In genomic region chr2:105748564-105748963, GRCh38 we compare ENCODE assay signal across 12 cellular contexts. TPM values are rescaled to one million over a fixed set of nuclear protein-coding genes. Genes with fewer than 3 reads are reported as not detected.
A peak's percentile ranks its signal among the peaks of the same experiment; 100 is the strongest.
DNase-seq lines count a peak whose midpoint lies in the region; ATAC-seq and TF ChIP-seq lines count a peak whose summit lies in the region.
"Had no signal": no experiment of that assay in that cellular context is flagged by ENCODE, and none has a peak within 500 bp of the region (broad histone marks: within the 10 kb centered on the region; RNA-seq: fewer than 3 reads in every experiment).

No MANE protein-coding gene starts in this region.

- H3K4me1 ChIP-seq in mammary epithelial cell (ENCODE audit: insufficient read depth, low read length), result peaks cover 33% of the 10 kb centered on the region

- H3K27me3 Mint-ChIP-seq in MCF 10A (ENCODE audit: insufficient read depth, unreplicated experiment) (no peaks in the 10 kb centered on the region), immature natural killer cell (ENCODE audit: low read depth in 3 of 3) (peaks cover 4 to 8% (median 4%) of the 10 kb centered on the region in 3 donors)
- no peaks in the 10 kb centered on the region for H3K27me3 Mint-ChIP-seq in activated naive CD8-positive, alpha-beta T cell treated with anti-CD3 and anti-CD28 coated beads for 36 hours

- BruUV-seq in mammary epithelial cell (replicated peaks; lab: Mats Ljungman, UMichigan) (no TSS peak), MCF 10A (replicated peaks; lab: Mats Ljungman, UMichigan) (no TSS peak)

- no peak for ATAC-seq in GM19452 (IDR thresholded peaks at IDR 0.05; ENCODE audit: unreplicated experiment)
- no peak for ATAC-seq in GM19035 (IDR thresholded peaks at IDR 0.05; ENCODE audit: unreplicated experiment)
- ATAC-seq in GM18867 (IDR thresholded peaks at IDR 0.05; ENCODE audit: unreplicated experiment), result no peak

- CTCF ChIA-PET in mammary epithelial cell (lab: Charles Lee; ENCODE audit: low non-redundant PET) (no interaction called here), MCF 10A (lab: Yijun Ruan, JAX) (interaction anchor here (0.6 to 1.3 kb wide), 8 partner anchors 9 to 247 kb away, joined by 3 to 4 read pairs (median 3); no protein-coding TSS in a partner anchor)

- in situ Hi-C loops in mammary epithelial cell (cut with MboI; ENCODE audit: low sequenced_read_pairs in 2 of 2), result loop anchor here in 1 of 2 donors (25.0 kb wide), 1 partner anchor 161 kb away; no protein-coding TSS in a partner anchor

- H4K20me1 ChIP-seq in mammary epithelial cell (ENCODE audit: insufficient read depth, low read length), result no peaks in the 10 kb centered on the region

- H3K27me3 ChIP-seq in mammary epithelial cell (ENCODE audit: insufficient read depth, low read length), result no peaks in the 10 kb centered on the region
- H3K27me3 ChIP-seq: tibial artery had no signal

- H3K36me3 Mint-ChIP-seq in MCF 10A (ENCODE audit: insufficient read depth, unreplicated experiment) (peaks cover under 1% of the 10 kb centered on the region), immature natural killer cell (peaks cover 0 to 21% (median 0%) of the 10 kb centered on the region in 3 donors)
- H3K36me3 Mint-ChIP-seq in activated naive CD8-positive, alpha-beta T cell treated with anti-CD3 and anti-CD28 coated beads for 36 hours, result peaks cover 67% of the 10 kb centered on the region

- peaks cover 22% of the 10 kb centered on the region for H3K4me1 Mint-ChIP-seq in MCF 10A (ENCODE audit: insufficient read depth, unreplicated experiment)
- H3K4me1 Mint-ChIP-seq in activated naive CD8-positive, alpha-beta T cell treated with anti-CD3 and anti-CD28 coated beads for 36 hours, result peaks cover 66% of the 10 kb centered on the region
- peaks cover 77 to 86% of the 10 kb centered on the region in 2 donors for H3K4me1 Mint-ChIP-seq in immature natural killer cell

- H3K36me3 ChIP-seq in mammary epithelial cell (ENCODE audit: insufficient read depth, low read length), result no peaks in the 10 kb centered on the region
- H3K36me3 ChIP-seq: tibial artery had no signal

- no peaks in the 10 kb centered on the region for H3K9me3 Mint-ChIP-seq in MCF 10A (ENCODE audit: unreplicated experiment)
- no peaks in the 10 kb centered on the region for H3K9me3 Mint-ChIP-seq in activated naive CD8-positive, alpha-beta T cell treated with anti-CD3 and anti-CD28 coated beads for 36 hours
- no peaks in the 10 kb centered on the region for H3K9me3 Mint-ChIP-seq in immature natural killer cell

- H3K9ac ChIP-seq in mammary epithelial cell (ENCODE audit: insufficient read depth, low read length), result no peak overlapping the region

- no peak overlapping the region for H3K4me3 Mint-ChIP-seq in MCF 10A (ENCODE audit: unreplicated experiment)
- peak overlapping the region; percentile 92 for H3K4me3 Mint-ChIP-seq in activated naive CD8-positive, alpha-beta T cell treated with anti-CD3 and anti-CD28 coated beads for 36 hours
- H3K4me3 Mint-ChIP-seq in immature natural killer cell, result no peak overlapping the region

- H2AFZ ChIP-seq in mammary epithelial cell (ENCODE audit: low read depth, low read length), result no peak overlapping the region

- H3K27ac ChIP-seq in mammary epithelial cell (ENCODE audit: insufficient read depth, low read depth, low read length), result no peak overlapping the region
- H3K27ac ChIP-seq: tibial artery had no signal

- H3K27ac Mint-ChIP-seq in MCF 10A (ENCODE audit: low read depth, unreplicated experiment) (no peak overlapping the region), immature natural killer cell (peak overlapping the region in 4 of 6 donors; percentile 21 to 80 (median 64))
- peak overlapping the region; percentile 99 for H3K27ac Mint-ChIP-seq in activated naive CD8-positive, alpha-beta T cell treated with anti-CD3 and anti-CD28 coated beads for 36 hours

- POLR2A ChIA-PET in MCF 10A (lab: Yijun Ruan, JAX), result no interaction called here

- 73% methylated on average over 1 of the region's 1 CpG for WGBS in mammary epithelial cell (ENCODE audit: low coverage, missing lambda C conversion rate)

- no peak overlapping the region for H3K4me2 ChIP-seq in mammary epithelial cell (ENCODE audit: insufficient read depth, low read depth, low read length)

- H3K79me2 ChIP-seq in mammary epithelial cell (ENCODE audit: insufficient read depth, low read length), result peaks cover 86% of the 10 kb centered on the region

- DNase-seq in mammary epithelial cell (peak; percentile 51), MCF 10A (ENCODE audit: unreplicated experiment) (no peak), immature natural killer cell (no peak), NOMO-1 (lab: John Stamatoyannopoulos, UW; ENCODE audit: unreplicated experiment in 2 of 2) (no peak)
- no peak for DNase-seq in activated naive CD8-positive, alpha-beta T cell treated with anti-CD3 and anti-CD28 coated beads for 36 hours
- DNase-seq: activated gamma-delta T cell; MV-4-11; stimulated activated CD4-positive, alpha-beta T cell treated with anti-CD3 and anti-CD28 coated beads, Interleukin-4, amount 100 ng/mL, for 1 hour; tibial artery had no signal

- TF ChIP-seq CTCF in mammary epithelial cell (conservative IDR thresholded peaks at IDR 0.05 in 1 of 2, IDR thresholded peaks at IDR 0.05 in 1 of 2; ENCODE audit: extremely low read depth in 1 of 2, insufficient read depth in 1 of 2, low read depth in 1 of 2, low read length in 2 of 2) (peak; percentile 9 to 40), MCF 10A (IDR thresholded peaks at IDR 0.05; ENCODE audit: unreplicated experiment) (no peak)

- dilution Hi-C loops in mammary epithelial cell (cut with HindIII; ENCODE audit: low sequenced_read_pairs), result no loop called here

- intact Hi-C loops in mammary epithelial cell (cut with micrococcal nuclease) (loop anchor here (1.0 to 2.0 kb wide), 3 partner anchors 108 to 350 kb away; no protein-coding TSS in a partner anchor), MCF 10A (cut with micrococcal nuclease) (loop anchor here (5.0 kb wide), 2 partner anchors 171 to 339 kb away; no protein-coding TSS in a partner anchor)

- no peak overlapping the region for H3K4me3 ChIP-seq in mammary epithelial cell (replicated peaks in 1 of 3; ENCODE audit: insufficient read depth in 1 of 3, low read depth in 2 of 3, low read length in 3 of 3)
- H3K4me3 ChIP-seq: tibial artery had no signal

- no peaks in the 10 kb centered on the region for H3K9me3 ChIP-seq in mammary epithelial cell (replicated peaks; ENCODE audit: insufficient read depth, low read length)
- H3K9me3 ChIP-seq: tibial artery had no signal

RNA-seq across cellular contexts. Expression of gene NCK2, which starts 3.9 kb away (rescaled TPM):
- total RNA-seq in mammary epithelial cell (10 to 100 TPM; 49.2 to 73.2 TPM), MCF 10A (2022) (35.3 and 36.5 TPM in 2 replicates)
- polyA plus RNA-seq in mammary epithelial cell (48.1 TPM), immature natural killer cell (10 to 100 TPM; 10.7 to 22.1 (median 16.2) TPM)
- 58.0 TPM for polyA minus RNA-seq in mammary epithelial cell
- total RNA-seq in activated naive CD8-positive, alpha-beta T cell treated with anti-CD3 and anti-CD28 coated beads for 36 hours, result 10 to 100 TPM; 76.1 to 78.1 TPM
